14 cellular contexts compared by ENCODE assay signal in genomic region chr2:17934721-17935120, GRCh38.
DNase-seq lines count a peak whose midpoint lies in the region; ATAC-seq, FAIRE-seq and TF ChIP-seq lines count a peak whose summit lies in the region.
"Had no signal": no experiment of that assay in that cellular context is flagged by ENCODE, and none has a peak within 500 bp of the region (broad histone marks: within the 10 kb centered on the region; RNA-seq: fewer than 3 reads in every experiment).

No MANE protein-coding gene starts in this region.

- H3K4me3 ChIP-seq in fibroblast of mammary gland (ENCODE audit: control insufficient read depth, low read depth, low read length) = no peak overlapping the region

- peak; percentile 23 for ATAC-seq in stimulated activated naive CD8-positive, alpha-beta T cell treated with anti-CD3 and anti-CD28 coated beads, Interleukin-15, Interleukin-2, amounts not matched to agents 100 U/mL and 50 U/mL, for 24 hours
- ATAC-seq: esophagus mucosa had no signal

- FAIRE-seq in RCC 7860 (lab: Jason Lieb, UNC) = no peak
- FAIRE-seq: D721Med had no signal

- TF ChIP-seq CTCF in fibroblast of mammary gland (conservative IDR thresholded peaks at IDR 0.05; ENCODE audit: control insufficient read depth, insufficient read depth, low read depth, low read length) = no peak

- DNase-seq in GM03348 (ENCODE audit: low spot score) (peak; percentile 90), RCC 7860 (ENCODE audit: low spot score) (peak; percentile 19), fibroblast of mammary gland (ENCODE audit: low read depth) (peak; percentile 34), SIG-M5 treated with dmso at 0.1 percent for 504 hours (lab: John Stamatoyannopoulos, UW; ENCODE audit: unreplicated experiment) (no peak)
- no peak for DNase-seq in stimulated activated naive CD8-positive, alpha-beta T cell treated with anti-CD3 and anti-CD28 coated beads, Interleukin-15, Interleukin-2, amounts not matched to agents 100 U/mL and 50 U/mL, for 24 hours
- no peak for DNase-seq in stimulated activated CD4-positive, alpha-beta T cell treated with anti-CD3 and anti-CD28 coated beads, Interleukin-4, amount 100 ng/mL, for 24 hours
- no peak for DNase-seq in activated CD4-positive, alpha-beta T cell treated with anti-CD3 and anti-CD28 coated beads for 48 hours
- DNase-seq: activated CD8-positive, alpha-beta memory T cell treated with anti-CD3 and anti-CD28 coated beads for 24 hours; KBM-7; NCI-H1436 treated with DMSO at 0.1 percent for 48 hours; NCI-H526; T1000 had no signal

Comparison
In these comparisons a context has a peak if more than half of its experiments do, and no peak if none do; other contexts are left out.
1. DNase-seq: peak in GM03348 (single experiment), RCC 7860 (single experiment) and fibroblast of mammary gland (single experiment); none in stimulated activated naive CD8-positive, alpha-beta T cell treated with anti-CD3 and anti-CD28 coated beads, Interleukin-15, Interleukin-2, amounts not matched to agents 100 U/mL and 50 U/mL, for 24 hours (single experiment), stimulated activated CD4-positive, alpha-beta T cell treated with anti-CD3 and anti-CD28 coated beads, Interleukin-4, amount 100 ng/mL, for 24 hours (single experiment), activated CD4-positive, alpha-beta T cell treated with anti-CD3 and anti-CD28 coated beads for 48 hours (single experiment) and SIG-M5 treated with dmso at 0.1 percent for 504 hours (single experiment).